Comparison of ENCODE assay signal across 23 cellular contexts in genomic region chr1:230937370-230937769, GRCh38. TPM values are rescaled to one million over a fixed set of nuclear protein-coding genes. Genes with fewer than 3 reads are reported as not detected.
DNase-seq lines count a peak whose midpoint lies in the region; ATAC-seq and TF ChIP-seq lines count a peak whose summit lies in the region.
"Had no signal": no experiment of that assay in that cellular context is flagged by ENCODE, and none has a peak within 500 bp of the region (broad histone marks: within the 10 kb centered on the region; RNA-seq: fewer than 3 reads in every experiment).

No MANE protein-coding gene starts in this region.

- H2AK5ac ChIP-seq in H9 (ENCODE audit: insufficient read length, low read length): no peak overlapping the region

- no peaks in the 10 kb centered on the region for H3K23me2 ChIP-seq in H9 (ENCODE audit: insufficient read length, low read depth, low read length, poor library complexity, severe bottlenecking)

- peaks cover 9% of the 10 kb centered on the region for H3K4me1 Mint-ChIP-seq in activated T-cell treated with anti-CD3 and anti-CD28 coated beads, Interleukin-2, amount 50 U/mL, for 72 hours (ENCODE audit: low read depth)
- peaks cover 15% of the 10 kb centered on the region for H3K4me1 Mint-ChIP-seq in stimulated activated effector memory CD8-positive, alpha-beta T cell treated with anti-CD3 and anti-CD28 coated beads, Interleukin-12 subunit alpha, Interleukin-12 subunit beta, amount 100 ng/mL, for 72 hours
- no peaks in the 10 kb centered on the region for H3K4me1 Mint-ChIP-seq in H9

- H2AFZ ChIP-seq in fibroblast of lung (ENCODE audit: low read length) (no peak overlapping the region), H9 (ENCODE audit: low read length) (no peak overlapping the region)
- H2AFZ ChIP-seq: parathyroid adenoma had no signal

- H3K27ac ChIP-seq in fibroblast of lung (ENCODE audit: insufficient read depth, low read length) (no peak overlapping the region), H9 (ENCODE audit: insufficient read length, low read depth, low read length) (no peak overlapping the region)
- H3K27ac ChIP-seq: brain microvascular endothelial cell, heart left ventricle, parathyroid adenoma, upper lobe of right lung had no signal

- no peak overlapping the region for H3K4me2 ChIP-seq in fibroblast of lung (ENCODE audit: extremely low read depth, insufficient read depth, low read length)
- H3K4me2 ChIP-seq in H9 (ENCODE audit: insufficient read depth, insufficient read length, low read length): no peak overlapping the region

- no peaks in the 10 kb centered on the region for H4K20me1 ChIP-seq in fibroblast of lung (ENCODE audit: control insufficient read depth, extremely low read depth, insufficient read depth, low read length)
- no peaks in the 10 kb centered on the region for H4K20me1 ChIP-seq in H9 (ENCODE audit: control insufficient read depth, insufficient read depth, insufficient read length)

- no peak overlapping the region for H2BK12ac ChIP-seq in H9 (ENCODE audit: insufficient read length, low read depth, low read length)

- H3K27me3 ChIP-seq in fibroblast of lung (ENCODE audit: control insufficient read depth, insufficient read depth, low read length): no peaks in the 10 kb centered on the region
- H3K27me3 ChIP-seq in H9 (ENCODE audit: insufficient read depth, low read length): no peaks in the 10 kb centered on the region
- H3K27me3 ChIP-seq: brain microvascular endothelial cell, heart left ventricle, upper lobe of right lung had no signal

- H3K4me1 ChIP-seq in fibroblast of lung (ENCODE audit: control insufficient read depth, extremely low read depth, insufficient read depth, low read length): no peaks in the 10 kb centered on the region
- no peaks in the 10 kb centered on the region for H3K4me1 ChIP-seq in H9 (ENCODE audit: insufficient read depth, low read length)
- H3K4me1 ChIP-seq: heart left ventricle, parathyroid adenoma had no signal

- H3K36me3 Mint-ChIP-seq in activated T-cell treated with anti-CD3 and anti-CD28 coated beads, Interleukin-2, amount 50 U/mL, for 72 hours (ENCODE audit: insufficient read depth in 2 of 2): no peaks in the 10 kb centered on the region
- peaks cover 22% of the 10 kb centered on the region for H3K36me3 Mint-ChIP-seq in stimulated activated effector memory CD8-positive, alpha-beta T cell treated with anti-CD3 and anti-CD28 coated beads, Interleukin-12 subunit alpha, Interleukin-12 subunit beta, amount 100 ng/mL, for 72 hours
- H3K36me3 Mint-ChIP-seq in H9 (ENCODE audit: insufficient read depth in 1 of 3, low read depth in 3 of 3): no peaks in the 10 kb centered on the region

- H3K9ac ChIP-seq in fibroblast of lung (ENCODE audit: insufficient read depth, low read length): no peak overlapping the region
- no peak overlapping the region for H3K9ac ChIP-seq in H9 (ENCODE audit: extremely low read depth, insufficient read length, low read length)
- H3K9ac ChIP-seq: parathyroid adenoma had no signal

- no peaks in the 10 kb centered on the region for H3K9me3 Mint-ChIP-seq in activated T-cell treated with anti-CD3 and anti-CD28 coated beads, Interleukin-2, amount 50 U/mL, for 72 hours
- H3K9me3 Mint-ChIP-seq in stimulated activated effector memory CD8-positive, alpha-beta T cell treated with anti-CD3 and anti-CD28 coated beads, Interleukin-12 subunit alpha, Interleukin-12 subunit beta, amount 100 ng/mL, for 72 hours: no peaks in the 10 kb centered on the region
- no peaks in the 10 kb centered on the region for H3K9me3 Mint-ChIP-seq in H9
- H3K9me3 Mint-ChIP-seq: activated naive CD8-positive, alpha-beta T cell treated with anti-CD3 and anti-CD28 coated beads, Interleukin-2, amount 10 ng/mL, durations not matched to agents 7 days and 5 days; naive thymus-derived CD4-positive, alpha-beta T cell had no signal

- H3K9me3 ChIP-seq in fibroblast of lung (ENCODE audit: control insufficient read depth, insufficient read depth, low read depth, low read length) (no peaks in the 10 kb centered on the region), H9 (ENCODE audit: control insufficient read depth, low read depth, low read length) (no peaks in the 10 kb centered on the region)
- H3K9me3 ChIP-seq: heart left ventricle, upper lobe of right lung had no signal

- no peaks in the 10 kb centered on the region for H3K36me3 ChIP-seq in fibroblast of lung (ENCODE audit: control insufficient read depth, insufficient read depth, low read length)
- H3K36me3 ChIP-seq: brain microvascular endothelial cell had no signal

- H3K79me2 ChIP-seq in fibroblast of lung (ENCODE audit: control insufficient read depth, insufficient read depth, low read length): no peaks in the 10 kb centered on the region
- H3K79me2 ChIP-seq in H9 (ENCODE audit: insufficient read depth, low read length): no peaks in the 10 kb centered on the region
- H3K79me2 ChIP-seq: parathyroid adenoma had no signal

- no peak overlapping the region for H3T11ph ChIP-seq in H9 (ENCODE audit: low read length)

- no peak overlapping the region for H3K23ac ChIP-seq in H9 (ENCODE audit: insufficient read length, low read depth, low read length)

- H2BK120ac ChIP-seq in H9 (ENCODE audit: low read depth, low read length, poor library complexity, severe bottlenecking): no peak overlapping the region

- no peak overlapping the region for H3K4ac ChIP-seq in H9 (ENCODE audit: low read depth, low read length)

- H2BK5ac ChIP-seq in H9 (ENCODE audit: insufficient read length, low read length): no peak overlapping the region

- H3K27ac Mint-ChIP-seq in activated T-cell treated with anti-CD3 and anti-CD28 coated beads, Interleukin-2, amount 50 U/mL, for 72 hours: peak overlapping the region; percentile 49
- H3K27ac Mint-ChIP-seq in stimulated activated effector memory CD8-positive, alpha-beta T cell treated with anti-CD3 and anti-CD28 coated beads, Interleukin-12 subunit alpha, Interleukin-12 subunit beta, amount 100 ng/mL, for 72 hours: peak overlapping the region; percentile 13
- H3K27ac Mint-ChIP-seq in H9: no peak overlapping the region
- H3K27ac Mint-ChIP-seq: activated naive CD8-positive, alpha-beta T cell treated with anti-CD3 and anti-CD28 coated beads, Interleukin-2, amount 10 ng/mL, durations not matched to agents 7 days and 5 days had no signal

- H3K4me3 Mint-ChIP-seq in activated T-cell treated with anti-CD3 and anti-CD28 coated beads, Interleukin-2, amount 50 U/mL, for 72 hours: no peak overlapping the region
- no peak overlapping the region for H3K4me3 Mint-ChIP-seq in stimulated activated effector memory CD8-positive, alpha-beta T cell treated with anti-CD3 and anti-CD28 coated beads, Interleukin-12 subunit alpha, Interleukin-12 subunit beta, amount 100 ng/mL, for 72 hours
- H3K4me3 Mint-ChIP-seq in H9: no peak overlapping the region
- H3K4me3 Mint-ChIP-seq: activated naive CD8-positive, alpha-beta T cell treated with anti-CD3 and anti-CD28 coated beads, Interleukin-2, amount 10 ng/mL, durations not matched to agents 7 days and 5 days; naive thymus-derived CD4-positive, alpha-beta T cell had no signal

- no peak for TF ChIP-seq CTCF in WI38 (IDR thresholded peaks at IDR 0.05; ENCODE audit: low read depth, low read length)
- TF ChIP-seq CTCF in fibroblast of lung (conservative IDR thresholded peaks at IDR 0.05 in 1 of 2, IDR thresholded peaks at IDR 0.05 in 1 of 2; ENCODE audit: low read depth in 1 of 2, low read length in 2 of 2): no peak
- no peak for TF ChIP-seq CTCF in H9 (conservative IDR thresholded peaks at IDR 0.05)

- no peak overlapping the region for H4K5ac ChIP-seq in H9 (ENCODE audit: insufficient read length, low read depth, low read length)

- no peak overlapping the region for H3K56ac ChIP-seq in H9 (ENCODE audit: insufficient read length, low read depth, low read length)

- no peaks in the 10 kb centered on the region for H3K27me3 Mint-ChIP-seq in activated T-cell treated with anti-CD3 and anti-CD28 coated beads, Interleukin-2, amount 50 U/mL, for 72 hours (ENCODE audit: low read depth)
- no peaks in the 10 kb centered on the region; the same call in 1 of the 2 replicates for H3K27me3 Mint-ChIP-seq in H9 (ENCODE audit: low read depth)
- H3K27me3 Mint-ChIP-seq: activated naive CD8-positive, alpha-beta T cell treated with anti-CD3 and anti-CD28 coated beads, Interleukin-2, amount 10 ng/mL, durations not matched to agents 7 days and 5 days; naive thymus-derived CD4-positive, alpha-beta T cell had no signal

- H3K14ac ChIP-seq in H9 (ENCODE audit: insufficient read depth, low read length): no peak overlapping the region

- ATAC-seq in activated T-cell treated with anti-CD3 and anti-CD28 coated beads, Interleukin-2, amount 50 U/mL, for 72 hours (replicated peaks in 1 of 2): no peak
- ATAC-seq in stimulated activated effector memory CD8-positive, alpha-beta T cell treated with anti-CD3 and anti-CD28 coated beads, Interleukin-12 subunit alpha, Interleukin-12 subunit beta, amount 100 ng/mL, for 72 hours: no peak
- ATAC-seq: HCT116; heart left ventricle; naive thymus-derived CD4-positive, alpha-beta T cell; right cardiac atrium; upper lobe of right lung had no signal

- H3K79me1 ChIP-seq in H9 (ENCODE audit: insufficient read depth, low read depth, low read length, poor library complexity, severe bottlenecking): no peaks in the 10 kb centered on the region

- H3K18ac ChIP-seq in H9 (ENCODE audit: insufficient read length, low read depth, low read length): no peak overlapping the region

- H2BK15ac ChIP-seq in H9 (ENCODE audit: low read depth, low read length): no peak overlapping the region

- no CpG with 5 or more reads among the region's 2 CpGs for WGBS in H9 (ENCODE audit: extremely low coverage, insufficient read length, low lambda C conversion rate)

- DNase-seq in activated T-cell treated with anti-CD3 and anti-CD28 coated beads, Interleukin-2, amount 50 U/mL, for 72 hours: no peak
- no peak for DNase-seq in activated T-cell treated with anti-CD3 and anti-CD28 coated beads for 4 hours
- DNase-seq in fibroblast of lung (ENCODE audit: low read depth in 2 of 2): peak; percentile 21 to 44
- DNase-seq in stimulated activated effector memory CD8-positive, alpha-beta T cell treated with anti-CD3 and anti-CD28 coated beads, Interleukin-12 subunit alpha, Interleukin-12 subunit beta, amount 100 ng/mL, for 72 hours (ENCODE audit: low spot score in 2 of 2): no peak
- no peak for DNase-seq in H9
- no peak for DNase-seq in Ammon's horn (ENCODE audit: low spot score)
- no peak for DNase-seq in GOT3 (lab: John Stamatoyannopoulos, UW)
- DNase-seq: activated naive CD8-positive, alpha-beta T cell treated with anti-CD3 and anti-CD28 coated beads, Interleukin-2, amount 10 ng/mL, durations not matched to agents 7 days and 5 days; brain microvascular endothelial cell; C1 segment of cervical spinal cord; cortex of kidney; heart left ventricle; KBM-7; mesenchymal stem cell; naive thymus-derived CD4-positive, alpha-beta T cell; NCI-H1694 treated with DMSO at 0.1 percent for 48 hours; NCI-H2171 treated with DMSO at 0.1 percent for 48 hours; NCI-H526; right cardiac atrium; upper lobe of right lung had no signal

- H4K8ac ChIP-seq in H9 (replicated peaks; ENCODE audit: insufficient read length, low read depth, low read length): no peak overlapping the region

- H2BK20ac ChIP-seq in H9 (ENCODE audit: low read depth, low read length, poor library complexity, severe bottlenecking): no peak overlapping the region

- H3K4me3 ChIP-seq in WI38 (ENCODE audit: low read depth, low read length): peak overlapping the region; percentile 29
- no peak overlapping the region for H3K4me3 ChIP-seq in fibroblast of lung (replicated peaks in 1 of 4; ENCODE audit: control extremely low read depth in 1 of 4, insufficient read depth in 1 of 4, low read depth in 3 of 4, low read length in 4 of 4)
- H3K4me3 ChIP-seq: heart left ventricle, upper lobe of right lung had no signal

- H4K91ac ChIP-seq in H9 (ENCODE audit: insufficient read length, low read depth, low read length): no peak overlapping the region

RNA-seq across cellular contexts. Expression of gene TTC13, which starts 41.3 kb away (rescaled TPM):
- 10 to 100 TPM; 18.6 to 18.8 TPM for total RNA-seq in activated T-cell treated with anti-CD3 and anti-CD28 coated beads, Interleukin-2, amount 50 U/mL, for 72 hours
- total RNA-seq in fibroblast of lung: 9.0 and 16.2 TPM in 2 replicates
- polyA plus RNA-seq in fibroblast of lung: 6.5 and 8.0 TPM in 2 replicates
- 5.8 and 7.1 TPM in 2 replicates for polyA plus RNA-seq in fibroblast of lung (2012)
- polyA minus RNA-seq in fibroblast of lung (ENCODE audit: low replicate concordance): 2.7 and 5.1 TPM in 2 replicates
- total RNA-seq in H9 (2021): 7.6 and 8.6 TPM in 2 replicates

RNA-seq across cellular contexts. Expression of gene ARV1, which starts 41.5 kb away (rescaled TPM):
- 10 to 100 TPM; 16.0 to 23.7 TPM for total RNA-seq in activated T-cell treated with anti-CD3 and anti-CD28 coated beads, Interleukin-2, amount 50 U/mL, for 72 hours
- total RNA-seq in fibroblast of lung: 13.6 and 16.8 TPM in 2 replicates
- 29.0 and 38.7 TPM in 2 replicates for polyA plus RNA-seq in fibroblast of lung
- 17.9 and 19.7 TPM in 2 replicates for polyA plus RNA-seq in fibroblast of lung (2012)
- polyA minus RNA-seq in fibroblast of lung (ENCODE audit: low replicate concordance): 2.7 and 4.7 TPM in 2 replicates
- 8.0 and 8.4 TPM in 2 replicates for total RNA-seq in H9 (2021)

Comparison
In these comparisons a context has a peak if more than half of its experiments do, and no peak if none do; other contexts are left out.
1. DNase-seq: peak in fibroblast of lung (2 of 2); none in activated T-cell treated with anti-CD3 and anti-CD28 coated beads, Interleukin-2, amount 50 U/mL, for 72 hours (0 of 2), activated T-cell treated with anti-CD3 and anti-CD28 coated beads for 4 hours (single experiment), stimulated activated effector memory CD8-positive, alpha-beta T cell treated with anti-CD3 and anti-CD28 coated beads, Interleukin-12 subunit alpha, Interleukin-12 subunit beta, amount 100 ng/mL, for 72 hours (0 of 2), H9 (single experiment), Ammon's horn (single experiment) and GOT3 (single experiment).
2. H3K27ac Mint-ChIP-seq: peak in activated T-cell treated with anti-CD3 and anti-CD28 coated beads, Interleukin-2, amount 50 U/mL, for 72 hours (single experiment) and stimulated activated effector memory CD8-positive, alpha-beta T cell treated with anti-CD3 and anti-CD28 coated beads, Interleukin-12 subunit alpha, Interleukin-12 subunit beta, amount 100 ng/mL, for 72 hours (single experiment); none in H9 (0 of 3).